In the genomic region with DNA sequence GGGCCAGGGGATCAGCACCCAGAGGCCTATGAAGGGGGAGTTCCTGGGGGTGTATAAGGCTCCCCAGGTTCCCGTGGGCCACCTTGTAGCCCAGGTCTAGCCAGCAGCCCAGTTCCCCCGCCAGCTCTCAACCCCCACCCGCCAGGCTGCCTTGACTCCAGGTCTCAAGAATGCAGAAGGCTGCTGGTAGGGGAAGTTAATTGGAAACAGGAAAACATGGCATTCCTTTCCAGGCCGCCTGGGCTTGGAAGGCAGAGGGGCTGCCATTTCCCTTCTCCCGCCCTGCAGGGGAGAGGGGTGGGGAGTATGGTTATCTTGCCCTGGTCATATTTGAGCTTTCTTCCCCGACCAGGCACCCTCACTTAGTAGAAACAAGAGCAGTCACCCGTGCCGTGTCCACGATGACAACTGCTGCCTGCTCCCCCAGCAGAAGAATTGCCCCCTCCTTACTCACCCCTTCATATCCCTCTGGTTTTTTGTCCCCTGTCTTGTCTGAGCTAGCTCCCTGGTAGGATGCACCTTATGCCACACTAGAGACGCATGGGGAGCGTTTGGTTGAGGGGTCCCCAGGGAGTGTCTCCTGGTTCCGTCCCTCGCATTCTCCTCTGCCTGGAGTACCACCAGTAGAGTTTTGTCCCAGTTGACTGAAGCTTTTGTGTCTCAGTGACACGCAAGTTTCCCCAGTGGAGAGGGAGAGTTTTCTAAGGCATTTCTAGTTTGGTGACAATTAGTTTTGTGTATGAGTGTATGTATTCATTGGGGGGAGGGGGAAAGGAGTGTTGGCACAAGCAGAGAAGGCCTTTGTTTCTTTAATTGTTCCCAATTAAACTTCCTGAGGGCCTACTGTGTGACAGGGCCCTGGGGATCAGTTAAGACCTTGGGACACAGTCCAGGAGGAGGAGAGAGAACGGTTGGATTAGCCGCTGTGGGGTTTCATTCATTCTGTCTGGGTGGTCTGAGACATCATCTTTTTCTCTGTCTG, we compare ENCODE assay signal across 9 cellular contexts. TPM values are rescaled to one million over a fixed set of nuclear protein-coding genes. Genes with fewer than 3 reads are reported as not detected.
DNase-seq lines count a peak whose midpoint lies in the region; ATAC-seq and TF ChIP-seq lines count a peak whose summit lies in the region.
"Had no signal": no experiment of that assay in that cellular context is flagged by ENCODE, and none has a peak within 500 bp of the region (broad histone marks: within the 10 kb centered on the region; RNA-seq: fewer than 3 reads in every experiment).

No MANE protein-coding gene starts in this region.

- no peak overlapping the region for H2BK120ac ChIP-seq in neuronal stem cell (ENCODE audit: low read depth, low read length)

- POLR2A ChIA-PET in BJ (lab: Charles Lee): no interaction called here

- peak overlapping the region; percentile 76 for H3K18ac ChIP-seq in neuronal stem cell (ENCODE audit: low read length)

- 48% methylated on average over 16 of the region's 16 CpGs for WGBS in esophagus muscularis mucosa
- no CpG with 5 or more reads among the region's 16 CpGs for WGBS in neuronal stem cell (ENCODE audit: extremely low coverage in 2 of 2, insufficient read length in 2 of 2, insufficient replicate concordance in 1 of 2), 2 donors

- no peak overlapping the region for H4K8ac ChIP-seq in neuronal stem cell (ENCODE audit: low read depth, low read length)

- peaks cover 38 to 74% (median 71%) of the 10 kb centered on the region in 4 donors for H3K4me1 ChIP-seq in esophagus muscularis mucosa
- peaks cover 18 to 27% of the 10 kb centered on the region in 2 donors for H3K4me1 ChIP-seq in neuronal stem cell (ENCODE audit: control insufficient read depth in 2 of 2, insufficient read depth in 1 of 2, low read depth in 1 of 2, low read length in 2 of 2)
- peaks cover 5% of the 10 kb centered on the region for H3K4me1 ChIP-seq in effector memory CD4-positive, alpha-beta T cell (ENCODE audit: control insufficient read depth, insufficient read depth, low read length, poor library complexity, severe bottlenecking)

- no peak for TF ChIP-seq POLR2A in esophagus muscularis mucosa (IDR thresholded peaks at IDR 0.05; ENCODE audit: low read depth)

- peak overlapping the region; percentile 79 to 99 (median 98) for H3K27ac ChIP-seq in esophagus muscularis mucosa (replicated peaks in 1 of 4)
- peak overlapping the region; percentile 67 for H3K27ac ChIP-seq in neuronal stem cell (replicated peaks; ENCODE audit: low read length)
- no peak overlapping the region for H3K27ac ChIP-seq in effector memory CD4-positive, alpha-beta T cell (ENCODE audit: insufficient read depth, low read length, poor library complexity, severe bottlenecking)

- intact Hi-C loops in esophagus muscularis mucosa (cut with DNase I): loop anchor here (5.0 kb wide), 1 partner anchor 54 kb away; no protein-coding TSS in a partner anchor

- H3K4me3 ChIP-seq in BJ (ENCODE audit: low read depth, low read length) (peak overlapping the region; percentile 5; the same call in 1 of the 2 replicates), esophagus muscularis mucosa (peak overlapping the region in 1 of 4 donors; percentile 9), neuronal stem cell (ENCODE audit: low read length in 2 of 2) (no peak overlapping the region)
- H3K4me3 ChIP-seq in effector memory CD4-positive, alpha-beta T cell (ENCODE audit: insufficient read depth, low read depth, low read length, poor library complexity, severe bottlenecking): no peak overlapping the region

- H4K91ac ChIP-seq in neuronal stem cell (ENCODE audit: low read depth, low read length, poor library complexity): no peak overlapping the region

- H3K27me3 ChIP-seq in BJ (ENCODE audit: control insufficient read depth, insufficient read depth, low read length) (no peaks in the 10 kb centered on the region), esophagus muscularis mucosa (no peaks in the 10 kb centered on the region), neuronal stem cell (ENCODE audit: control insufficient read depth in 3 of 3, insufficient read depth in 3 of 3, low read depth in 1 of 3, low read length in 3 of 3) (no peaks in the 10 kb centered on the region)
- H3K27me3 ChIP-seq in effector memory CD4-positive, alpha-beta T cell (replicated peaks; ENCODE audit: control insufficient read depth, insufficient read depth, low read length, poor library complexity, severe bottlenecking): no peaks in the 10 kb centered on the region

- ATAC-seq in HG03457 (IDR thresholded peaks at IDR 0.05; ENCODE audit: unreplicated experiment): no peak
- ATAC-seq in HG03354 (IDR thresholded peaks at IDR 0.05; ENCODE audit: poor library complexity, severe bottlenecking, unreplicated experiment): no peak

- no peak overlapping the region for H3K14ac ChIP-seq in neuronal stem cell (ENCODE audit: low read length)

- H3K9ac ChIP-seq in neuronal stem cell (ENCODE audit: low read depth, low read length, poor library complexity): no peak overlapping the region

- H2BK12ac ChIP-seq in neuronal stem cell (ENCODE audit: low read length): no peak overlapping the region

- in situ Hi-C loops in KBM-7 (cut with MboI; ENCODE audit: low pct_unique_long_range_greater_than_20kb, low sequenced_read_pairs): no loop called here

- H3K23ac ChIP-seq in neuronal stem cell (ENCODE audit: low read depth, low read length, poor library complexity): no peak overlapping the region

- no peak overlapping the region for H2AK5ac ChIP-seq in neuronal stem cell (ENCODE audit: low read depth, low read length)

- H3K36me3 ChIP-seq in BJ (ENCODE audit: control insufficient read depth, insufficient read depth, low read length) (peaks cover 2% of the 10 kb centered on the region; the same call in 1 of the 2 replicates), esophagus muscularis mucosa (peaks cover 0 to 7% (median 0%) of the 10 kb centered on the region in 4 donors), neuronal stem cell (replicated peaks in 1 of 2; ENCODE audit: control insufficient read depth in 2 of 2, insufficient read depth in 2 of 2, low read length in 2 of 2) (peaks cover 2 to 22% of the 10 kb centered on the region in 2 donors)
- no peaks in the 10 kb centered on the region for H3K36me3 ChIP-seq in effector memory CD4-positive, alpha-beta T cell (ENCODE audit: control insufficient read depth, insufficient read depth, low read length)

- no peak for TF ChIP-seq EP300 in esophagus muscularis mucosa (IDR thresholded peaks at IDR 0.05)

- no peak overlapping the region for H3K4me2 ChIP-seq in neuronal stem cell (ENCODE audit: insufficient read depth, low read length, poor library complexity, severe bottlenecking)

- no peak overlapping the region for H2AFZ ChIP-seq in neuronal stem cell (ENCODE audit: low read length)

- H2BK15ac ChIP-seq in neuronal stem cell (ENCODE audit: low read length): no peak overlapping the region

- no peaks in the 10 kb centered on the region for H3K9me3 ChIP-seq in esophagus muscularis mucosa
- H3K9me3 ChIP-seq in neuronal stem cell (replicated peaks in 1 of 2; ENCODE audit: control insufficient read depth in 2 of 2, insufficient read depth in 1 of 2, low read depth in 1 of 2, low read length in 2 of 2): no peaks in the 10 kb centered on the region
- no peaks in the 10 kb centered on the region for H3K9me3 ChIP-seq in effector memory CD4-positive, alpha-beta T cell (ENCODE audit: control insufficient read depth, low read length)

- CTCF ChIA-PET in BJ (lab: Yijun Ruan, JAX): interaction anchor here (0.6 to 0.7 kb wide), 2 partner anchors 164 to 176 kb away, joined by 3 read pairs; no protein-coding TSS in a partner anchor

- H3K4ac ChIP-seq in neuronal stem cell (ENCODE audit: low read length): no peak overlapping the region

- H2BK5ac ChIP-seq in neuronal stem cell (ENCODE audit: low read length): no peak overlapping the region

- H3K79me1 ChIP-seq in neuronal stem cell (ENCODE audit: low read depth, low read length): peaks cover 17% of the 10 kb centered on the region

- DNase-seq in BJ (ENCODE audit: low read depth): no peak
- peak; percentile 44 for DNase-seq in KBM-7
- no peak for DNase-seq in esophagus muscularis mucosa (ENCODE audit: extremely low spot score)
- DNase-seq in neuronal stem cell (ENCODE audit: low spot score): peak; percentile 51
- DNase-seq in effector memory CD4-positive, alpha-beta T cell: no peak
- DNase-seq in NCI-H2029 treated with DMSO at 0.1 percent for 48 hours (lab: John Stamatoyannopoulos, UW): no peak

- TF ChIP-seq CTCF in BJ (IDR thresholded peaks at IDR 0.05; ENCODE audit: insufficient read depth, low read depth, low read length) (no peak), esophagus muscularis mucosa (IDR thresholded peaks at IDR 0.05) (no peak)

RNA-seq across cellular contexts. Expression of gene BICRA, which starts 4.5 kb away (rescaled TPM):
- 0.53 and 0.63 TPM in 2 replicates for polyA plus RNA-seq in BJ (2011; rRNA removed)
- polyA minus RNA-seq in BJ (2011; rRNA and poly(A)+ RNA removed): 3.9 and 4.9 TPM in 2 replicates
- total RNA-seq in esophagus muscularis mucosa: 10 to 100 TPM; 10.9 to 15.0 (median 13.8) TPM
- 11.8 TPM for polyA plus RNA-seq in neuronal stem cell (2013, experiment 1 of 2)
- polyA plus RNA-seq in neuronal stem cell (2013, experiment 2 of 2): 11.4 TPM

RNA-seq across cellular contexts. Expression of gene ZNF541, which starts 40.5 kb away (rescaled TPM):
- 0.05 and 0.06 TPM in 2 replicates for polyA plus RNA-seq in BJ (2011; rRNA removed)
- not detected in 2 replicates for polyA minus RNA-seq in BJ (2011; rRNA and poly(A)+ RNA removed)
- under 1 TPM in 3 of 4 donors, not detected in 1; 0.17 to 0.23 (median 0.19) TPM for total RNA-seq in esophagus muscularis mucosa
- not detected for polyA plus RNA-seq in neuronal stem cell (2013, experiment 1 of 2)
- not detected for polyA plus RNA-seq in neuronal stem cell (2013, experiment 2 of 2)
- polyA plus RNA-seq: keratinocyte had no signal

Comparison
In these comparisons a context has a peak if more than half of its experiments do, and no peak if none do; other contexts are left out.
1. DNase-seq: peak in KBM-7 (single experiment) and neuronal stem cell (single experiment); none in BJ (single experiment), esophagus muscularis mucosa (single experiment), effector memory CD4-positive, alpha-beta T cell (0 of 3) and NCI-H2029 treated with DMSO at 0.1 percent for 48 hours (single experiment).